Comparison of ENCODE assay signal across 7 cellular contexts in the genomic region with DNA sequence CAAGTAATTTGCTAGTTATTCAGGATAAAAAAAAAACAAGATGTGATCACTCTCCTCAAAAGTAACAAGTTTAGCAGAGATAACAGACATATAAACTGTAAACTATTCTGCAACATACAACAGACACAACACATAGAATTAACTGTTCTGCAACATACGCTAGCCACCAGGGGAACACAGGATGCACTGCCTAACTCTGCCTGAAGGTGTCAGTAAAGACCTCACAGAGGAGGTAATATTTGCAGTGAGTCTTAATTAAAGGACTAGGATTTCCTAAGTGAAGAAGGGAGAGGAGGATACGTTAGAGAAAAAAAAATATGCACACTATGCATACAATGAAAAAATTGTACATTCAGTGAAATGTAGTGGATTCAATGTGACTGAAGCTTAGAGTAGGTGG.
DNase-seq lines count a peak whose midpoint lies in the region; ATAC-seq and TF ChIP-seq lines count a peak whose summit lies in the region.
"Not testable (repeated sequence)": the region's sequence is repeated elsewhere in the genome, so short reads cannot be mapped to it uniquely, and the experiment has no call there.

No MANE protein-coding gene starts in this region.

- not testable (repeated sequence) for H3K9me3 ChIP-seq in RWPE2 (ENCODE audit: severe bottlenecking); effector memory CD4-positive, alpha-beta T cell (ENCODE audit: control insufficient read depth, low read length)

- not testable (repeated sequence) for H3K27ac ChIP-seq in RWPE2 (ENCODE audit: poor library complexity, severe bottlenecking); effector memory CD4-positive, alpha-beta T cell (ENCODE audit: insufficient read depth, low read length, poor library complexity, severe bottlenecking)

- H3K9me3 Mint-ChIP-seq in memory B cell, result not testable (repeated sequence)

- not testable (repeated sequence) for H3K4me3 ChIP-seq in RWPE2 (ENCODE audit: severe bottlenecking); effector memory CD4-positive, alpha-beta T cell (ENCODE audit: insufficient read depth, low read depth, low read length, poor library complexity, severe bottlenecking)

- H3K4me3 Mint-ChIP-seq in memory B cell, result not testable (repeated sequence)

- not testable (repeated sequence) for H3K27me3 Mint-ChIP-seq in memory B cell

- TF ChIP-seq CTCF in RWPE2 (IDR thresholded peaks at IDR 0.05; ENCODE audit: poor library complexity, severe bottlenecking), result not testable (repeated sequence)

- H3K4me1 Mint-ChIP-seq in memory B cell, result not testable (repeated sequence)

- not testable (repeated sequence) for H3K27me3 ChIP-seq in RWPE2 (ENCODE audit: insufficient read depth, poor library complexity, severe bottlenecking); effector memory CD4-positive, alpha-beta T cell (replicated peaks; ENCODE audit: control insufficient read depth, insufficient read depth, low read length, poor library complexity, severe bottlenecking)

- H3K36me3 Mint-ChIP-seq in memory B cell, result not testable (repeated sequence)

- not testable (repeated sequence) for H3K27ac Mint-ChIP-seq in memory B cell

- ATAC-seq in GM18907 (IDR thresholded peaks at IDR 0.05; ENCODE audit: unreplicated experiment), result peak; percentile 88
- ATAC-seq in HG02973 (IDR thresholded peaks at IDR 0.05; ENCODE audit: unreplicated experiment), result peak; percentile 81
- peak; percentile 83 for ATAC-seq in RWPE2 (ENCODE audit: low read depth)
- peak; percentile 90 for ATAC-seq in memory B cell (ENCODE audit: low read depth)

- DNase-seq in RWPE2 (ENCODE audit: low spot score), result not testable (repeated sequence)
- DNase-seq in activated T-cell treated with anti-CD3 and anti-CD28 coated beads, Interleukin-2, amount 50 U/mL, for 1 hour, result peak; percentile 77
- peak; percentile 62 to 76 (median 65) for DNase-seq in effector memory CD4-positive, alpha-beta T cell
- peak; percentile 81 to 84 for DNase-seq in memory B cell (ENCODE audit: low spot score in 2 of 2)
- DNase-seq in stimulated activated CD4-positive, alpha-beta T cell treated with anti-CD3 and anti-CD28 coated beads, Interleukin-4, amount 100 ng/mL, for 4 hours, result peak; percentile 64 to 70

- not testable (repeated sequence) for H3K4me1 ChIP-seq in RWPE2 (ENCODE audit: insufficient read depth, poor library complexity, severe bottlenecking); effector memory CD4-positive, alpha-beta T cell (ENCODE audit: control insufficient read depth, insufficient read depth, low read length, poor library complexity, severe bottlenecking)

- not testable (repeated sequence) for H3K36me3 ChIP-seq in RWPE2 (ENCODE audit: low read depth); effector memory CD4-positive, alpha-beta T cell (ENCODE audit: control insufficient read depth, insufficient read depth, low read length)
